Comparison of ENCODE assay signal across 32 cellular contexts in the genomic region with DNA sequence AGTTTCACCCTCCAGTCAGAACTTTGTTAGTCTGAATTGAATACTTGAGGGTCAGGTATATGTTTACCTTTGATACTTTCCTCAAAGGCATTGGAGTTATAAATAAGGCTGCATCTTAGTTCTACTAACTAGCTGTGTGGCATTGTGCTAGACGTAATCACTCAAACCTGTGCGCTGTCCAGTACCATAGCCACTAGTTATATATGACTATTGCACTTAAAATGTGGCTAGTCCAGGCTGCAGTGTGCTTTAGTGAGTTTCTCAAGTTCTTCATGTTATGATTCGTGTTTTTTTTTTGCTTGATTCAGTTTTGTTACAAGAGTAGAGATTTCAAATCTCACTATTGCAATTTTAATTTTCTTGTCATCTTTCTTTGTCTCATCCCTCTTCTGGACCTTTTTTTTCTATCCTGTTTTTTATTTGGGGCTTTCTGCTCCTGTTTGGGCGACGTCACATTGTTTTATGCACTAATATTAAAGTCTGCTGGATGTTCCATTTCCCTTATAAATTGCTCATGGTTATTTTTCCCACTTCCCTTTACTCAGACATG. TPM values are rescaled to one million over a fixed set of nuclear protein-coding genes. Genes with fewer than 3 reads are reported as not detected.
DNase-seq lines count a peak whose midpoint lies in the region; ATAC-seq, FAIRE-seq and TF ChIP-seq lines count a peak whose summit lies in the region.
"Had no signal": no experiment of that assay in that cellular context is flagged by ENCODE, and none has a peak within 500 bp of the region (broad histone marks: within the 10 kb centered on the region; RNA-seq: fewer than 3 reads in every experiment).

No MANE protein-coding gene starts in this region.

- H3K4me3 Mint-ChIP-seq in CD4-positive, alpha-beta T cell, result peak overlapping the region; percentile 55
- H3K4me3 Mint-ChIP-seq: activated naive CD4-positive, alpha-beta T cell treated with anti-CD3 and anti-CD28 coated beads, Interleukin-2, amount 10 ng/mL, durations not matched to agents 7 days and 5 days; activated T-cell treated with anti-CD3 and anti-CD28 coated beads, Interleukin-2, amount 50 U/mL, for 24 hours; stimulated activated memory B cell treated with anti-CD40 and anti-IgM and Interleukin-4, amounts not matched to agents 10 μg/mL and 1 μg/mL and 100 μg/mL, for 72 hours had no signal

- no peak overlapping the region for H3K27ac ChIP-seq in CD4-positive, alpha-beta T cell (ENCODE audit: low read depth, low read length)
- no peak overlapping the region for H3K27ac ChIP-seq in PC-9
- H3K27ac ChIP-seq: BLaER1 treated with 17β-estradiol and CSF1 and Interleukin-3, amounts not matched to agents 10 nM and 100 nM; heart right ventricle; right atrium auricular region; spleen; vagina had no signal

- no peak overlapping the region for H2AFZ ChIP-seq in PC-9

- FAIRE-seq in GM12891 (lab: Jason Lieb, UNC), result no peak
- FAIRE-seq: D721Med, H1, pancreas had no signal

- H3K4me1 ChIP-seq in PC-9 (replicated peaks; ENCODE audit: insufficient read depth), result peaks cover 35% of the 10 kb centered on the region

- CTCF ChIA-PET in CD4-positive, alpha-beta T cell (lab: Charles Lee), result no interaction called here
- CTCF ChIA-PET in PC-9 (lab: Charles Lee), result no interaction called here

- intact Hi-C loops in CD4-positive, alpha-beta T cell (cut with DNase I, micrococcal nuclease), result no loop called here
- intact Hi-C loops in PC-9 (cut with micrococcal nuclease; ENCODE audit: unreplicated experiment), result no loop called here
- intact Hi-C loops in left ventricle myocardium superior (cut with micrococcal nuclease), result no loop called here
- intact Hi-C loops in posterior cingulate gyrus (cut with DNase I), result no loop called here

- no peaks in the 10 kb centered on the region for H3K27me3 ChIP-seq in CD4-positive, alpha-beta T cell (ENCODE audit: control insufficient read depth, insufficient read depth, low read length)
- no peaks in the 10 kb centered on the region for H3K27me3 ChIP-seq in PC-9 (ENCODE audit: insufficient read depth, low read depth)
- H3K27me3 ChIP-seq: BLaER1 treated with 17β-estradiol and CSF1 and Interleukin-3, amounts not matched to agents 10 nM and 100 nM; heart right ventricle; pancreas; right atrium auricular region; spleen; vagina had no signal

- peaks cover 74% of the 10 kb centered on the region for H3K4me1 Mint-ChIP-seq in CD4-positive, alpha-beta T cell (ENCODE audit: low read depth)

- POLR2A ChIA-PET in CD4-positive, alpha-beta T cell (lab: Charles Lee), result no interaction called here
- POLR2A ChIA-PET in PC-9 (lab: Charles Lee; ENCODE audit: unreplicated experiment), result no interaction called here

- no peaks in the 10 kb centered on the region for H3K9me2 ChIP-seq in PC-9 (ENCODE audit: insufficient read depth)

- peaks cover 5% of the 10 kb centered on the region; the same call in 1 of the 2 replicates for H4K20me1 ChIP-seq in PC-9 (ENCODE audit: insufficient read depth)

- DNase-seq in CD4-positive, alpha-beta T cell, result no peak
- DNase-seq in GM12891 (ENCODE audit: insufficient read length, low spot score), result no peak
- no peak for DNase-seq in PC-9
- DNase-seq in fibroblast of mammary gland (ENCODE audit: low read depth), result peak; percentile 22
- DNase-seq in DMS153 (lab: John Stamatoyannopoulos, UW), result no peak
- no peak for DNase-seq in left ventricle myocardium superior
- DNase-seq in posterior cingulate gyrus, result no peak
- DNase-seq: activated CD4-positive, alpha-beta T cell treated with anti-CD3 and anti-CD28 coated beads for 4 hours; activated CD8-positive, alpha-beta memory T cell treated with anti-CD3 and anti-CD28 coated beads for 24 hours; activated naive CD4-positive, alpha-beta T cell treated with anti-CD3 and anti-CD28 coated beads, Interleukin-2, amount 10 ng/mL, durations not matched to agents 7 days and 5 days; activated T-cell treated with anti-CD3 and anti-CD28 coated beads, Interleukin-2, amount 50 U/mL, for 24 hours; aorta; foreskin fibroblast; GDM1; heart right ventricle; Kasumi-1; left cardiac atrium; naive thymus-derived CD4-positive, alpha-beta T cell; NCI-H1092; NCI-H187; NCI-H526; pancreas; spleen; stimulated activated CD4-positive, alpha-beta T cell treated with anti-CD3 and anti-CD28 coated beads, Interleukin-2, amount 100 ng/mL, for 48 hours; T-helper 17 cell had no signal

- TF ChIP-seq POLR2A in GM12891 (IDR thresholded peaks at IDR 0.05; ENCODE audit: low read depth, low read length), result no peak

- H3K79me2 ChIP-seq in PC-9 (ENCODE audit: low read depth), result peaks cover 96% of the 10 kb centered on the region

- BruUV-seq in PC-9 (replicated peaks; lab: Mats Ljungman, UMichigan), result no TSS peak

- peaks cover 3% of the 10 kb centered on the region for H3K9me3 Mint-ChIP-seq in CD4-positive, alpha-beta T cell
- H3K9me3 Mint-ChIP-seq: activated T-cell treated with anti-CD3 and anti-CD28 coated beads, Interleukin-2, amount 50 U/mL, for 24 hours; stimulated activated memory B cell treated with anti-CD40 and anti-IgM and Interleukin-4, amounts not matched to agents 10 μg/mL and 1 μg/mL and 100 μg/mL, for 72 hours had no signal

- H3K36me3 Mint-ChIP-seq in CD4-positive, alpha-beta T cell (ENCODE audit: low read depth), result peaks cover 30% of the 10 kb centered on the region

- no peaks in the 10 kb centered on the region for H3K36me3 ChIP-seq in PC-9 (ENCODE audit: low read depth)
- H3K36me3 ChIP-seq: heart right ventricle, pancreas, right atrium auricular region, spleen, vagina had no signal

- H3K27me3 Mint-ChIP-seq in CD4-positive, alpha-beta T cell, result no peaks in the 10 kb centered on the region
- H3K27me3 Mint-ChIP-seq: activated naive CD4-positive, alpha-beta T cell treated with anti-CD3 and anti-CD28 coated beads, Interleukin-2, amount 10 ng/mL, durations not matched to agents 7 days and 5 days; activated T-cell treated with anti-CD3 and anti-CD28 coated beads, Interleukin-2, amount 50 U/mL, for 24 hours; naive thymus-derived CD4-positive, alpha-beta T cell; stimulated activated memory B cell treated with anti-CD40 and anti-IgM and Interleukin-4, amounts not matched to agents 10 μg/mL and 1 μg/mL and 100 μg/mL, for 72 hours; T-helper 17 cell had no signal

- H3K4me3 ChIP-seq in PC-9 (no peak overlapping the region), fibroblast of mammary gland (ENCODE audit: control insufficient read depth, low read depth, low read length) (no peak overlapping the region)
- H3K4me3 ChIP-seq: BLaER1 treated with 17β-estradiol and CSF1 and Interleukin-3, amounts not matched to agents 10 nM and 100 nM; heart right ventricle; right atrium auricular region; spleen; vagina had no signal

- H3K9me3 ChIP-seq in CD4-positive, alpha-beta T cell (ENCODE audit: control insufficient read depth, low read length), result no peaks in the 10 kb centered on the region
- no peaks in the 10 kb centered on the region for H3K9me3 ChIP-seq in PC-9 (ENCODE audit: insufficient read depth, low read depth)
- H3K9me3 ChIP-seq: pancreas, right atrium auricular region, spleen, vagina had no signal

- no peak for ATAC-seq in CD4-positive, alpha-beta T cell (ENCODE audit: poor library complexity)
- ATAC-seq in HG02852 (IDR thresholded peaks at IDR 0.05; ENCODE audit: unreplicated experiment) (no peak), left ventricle myocardium superior (no peak)
- ATAC-seq: heart right ventricle; left cardiac atrium; naive thymus-derived CD4-positive, alpha-beta T cell; pancreas; stimulated activated memory B cell treated with anti-CD40 and anti-IgM and Interleukin-4, amounts not matched to agents 10 μg/mL and 1 μg/mL and 100 μg/mL, for 72 hours; T-helper 17 cell had no signal

- TF ChIP-seq CTCF in CD4-positive, alpha-beta T cell (IDR thresholded peaks at IDR 0.05), result no peak
- no peak for TF ChIP-seq CTCF in PC-9 (conservative IDR thresholded peaks at IDR 0.05)
- no peak for TF ChIP-seq CTCF in fibroblast of mammary gland (conservative IDR thresholded peaks at IDR 0.05; ENCODE audit: control insufficient read depth, insufficient read depth, low read depth, low read length)

- H3K4me2 ChIP-seq in PC-9, result 0 out of 2 replicates have a peak overlapping the region, but pooled peaks have one; percentile 0

- peak overlapping the region; percentile 25 for H3K27ac Mint-ChIP-seq in CD4-positive, alpha-beta T cell
- H3K27ac Mint-ChIP-seq: activated naive CD4-positive, alpha-beta T cell treated with anti-CD3 and anti-CD28 coated beads, Interleukin-2, amount 10 ng/mL, durations not matched to agents 7 days and 5 days; activated T-cell treated with anti-CD3 and anti-CD28 coated beads, Interleukin-2, amount 50 U/mL, for 24 hours; stimulated activated memory B cell treated with anti-CD40 and anti-IgM and Interleukin-4, amounts not matched to agents 10 μg/mL and 1 μg/mL and 100 μg/mL, for 72 hours; T-helper 17 cell had no signal

- peaks cover 11% of the 10 kb centered on the region for H3F3A ChIP-seq in PC-9 (ENCODE audit: insufficient read depth, low read depth)

TF ChIP-seq in GM12891, 5 proteins besides CTCF, POLR2A, EP300 and RAD21:
- TF ChIP-seq TAF1 (IDR thresholded peaks at IDR 0.05; ENCODE audit: low read depth, low read length) (no peak), SPI1 (IDR thresholded peaks at IDR 0.05; ENCODE audit: low read depth, low read length) (0 out of 2 replicates have a peak, but pooled peaks have one; percentile 18)

RNA-seq across cellular contexts. Expression of a gene that starts 5.7 kb away (rescaled TPM):
- total RNA-seq in CD4-positive, alpha-beta T cell, result 10 to 100 TPM; 45.6 to 49.7 TPM
- polyA plus RNA-seq in GM12891 (2012; ENCODE audit: low read depth, missing spikeins), result 6.2 TPM
- total RNA-seq in PC-9 (2021) (39.8 and 50.3 TPM in 2 replicates), left ventricle myocardium superior (24.0 TPM)
